1 cellular context compared by ENCODE assay signal in the genomic region with DNA sequence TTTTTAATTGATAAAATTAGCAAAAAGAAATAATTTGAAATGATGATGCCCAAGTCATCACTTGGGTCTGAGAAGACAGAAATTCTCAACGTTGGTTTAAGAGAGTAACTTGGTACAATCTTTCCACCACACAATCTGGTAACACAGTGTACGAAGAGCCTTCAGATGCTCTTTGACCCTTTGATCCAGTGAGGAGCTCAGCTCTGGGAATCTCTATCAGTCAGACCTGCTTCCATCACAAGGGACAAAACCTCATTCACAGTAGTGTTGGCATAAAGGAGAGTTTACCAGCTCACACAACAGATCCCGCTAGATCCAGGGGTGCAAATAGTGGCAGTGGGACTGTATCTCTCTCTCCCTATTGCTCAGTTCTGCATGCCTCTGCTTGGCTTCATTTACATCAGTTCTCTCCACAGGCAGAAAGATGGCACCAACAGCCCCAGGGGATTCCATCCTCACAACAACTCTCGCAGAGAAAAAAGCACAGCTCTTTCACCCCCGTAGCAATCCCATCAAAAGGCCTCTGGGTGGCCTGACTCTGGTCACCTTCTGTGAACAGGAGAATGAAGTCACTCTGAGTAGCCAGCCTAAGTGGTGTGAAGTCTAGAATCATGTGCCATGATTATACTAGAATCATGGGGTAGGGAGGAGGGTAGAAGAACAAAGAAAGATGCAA.
TF ChIP-seq lines count a peak whose summit lies in the region.

No MANE protein-coding gene starts in this region.

TF ChIP-seq in GM12878, 131 proteins besides CTCF, POLR2A, EP300 and RAD21 (continued from another document):
- TF ChIP-seq TARDBP (IDR thresholded peaks at IDR 0.05; ENCODE audit: borderline replicate concordance) (no peak), BMI1 (IDR thresholded peaks at IDR 0.05; ENCODE audit: borderline replicate concordance) (no peak), TBL1XR1 (IDR thresholded peaks at IDR 0.05; ENCODE audit: low read depth, low read length) (no peak), HDAC2 (IDR thresholded peaks at IDR 0.05) (no peak), BACH1 (IDR thresholded peaks at IDR 0.05; ENCODE audit: borderline replicate concordance) (no peak)
- TF ChIP-seq, protein P1, sequence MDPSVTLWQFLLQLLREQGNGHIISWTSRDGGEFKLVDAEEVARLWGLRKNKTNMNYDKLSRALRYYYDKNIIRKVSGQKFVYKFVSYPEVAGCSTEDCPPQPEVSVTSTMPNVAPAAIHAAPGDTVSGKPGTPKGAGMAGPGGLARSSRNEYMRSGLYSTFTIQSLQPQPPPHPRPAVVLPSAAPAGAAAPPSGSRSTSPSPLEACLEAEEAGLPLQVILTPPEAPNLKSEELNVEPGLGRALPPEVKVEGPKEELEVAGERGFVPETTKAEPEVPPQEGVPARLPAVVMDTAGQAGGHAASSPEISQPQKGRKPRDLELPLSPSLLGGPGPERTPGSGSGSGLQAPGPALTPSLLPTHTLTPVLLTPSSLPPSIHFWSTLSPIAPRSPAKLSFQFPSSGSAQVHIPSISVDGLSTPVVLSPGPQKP (IDR thresholded peaks at IDR 0.05; ENCODE audit: low read depth, low read length) = no peak
- TF ChIP-seq, protein P2, sequence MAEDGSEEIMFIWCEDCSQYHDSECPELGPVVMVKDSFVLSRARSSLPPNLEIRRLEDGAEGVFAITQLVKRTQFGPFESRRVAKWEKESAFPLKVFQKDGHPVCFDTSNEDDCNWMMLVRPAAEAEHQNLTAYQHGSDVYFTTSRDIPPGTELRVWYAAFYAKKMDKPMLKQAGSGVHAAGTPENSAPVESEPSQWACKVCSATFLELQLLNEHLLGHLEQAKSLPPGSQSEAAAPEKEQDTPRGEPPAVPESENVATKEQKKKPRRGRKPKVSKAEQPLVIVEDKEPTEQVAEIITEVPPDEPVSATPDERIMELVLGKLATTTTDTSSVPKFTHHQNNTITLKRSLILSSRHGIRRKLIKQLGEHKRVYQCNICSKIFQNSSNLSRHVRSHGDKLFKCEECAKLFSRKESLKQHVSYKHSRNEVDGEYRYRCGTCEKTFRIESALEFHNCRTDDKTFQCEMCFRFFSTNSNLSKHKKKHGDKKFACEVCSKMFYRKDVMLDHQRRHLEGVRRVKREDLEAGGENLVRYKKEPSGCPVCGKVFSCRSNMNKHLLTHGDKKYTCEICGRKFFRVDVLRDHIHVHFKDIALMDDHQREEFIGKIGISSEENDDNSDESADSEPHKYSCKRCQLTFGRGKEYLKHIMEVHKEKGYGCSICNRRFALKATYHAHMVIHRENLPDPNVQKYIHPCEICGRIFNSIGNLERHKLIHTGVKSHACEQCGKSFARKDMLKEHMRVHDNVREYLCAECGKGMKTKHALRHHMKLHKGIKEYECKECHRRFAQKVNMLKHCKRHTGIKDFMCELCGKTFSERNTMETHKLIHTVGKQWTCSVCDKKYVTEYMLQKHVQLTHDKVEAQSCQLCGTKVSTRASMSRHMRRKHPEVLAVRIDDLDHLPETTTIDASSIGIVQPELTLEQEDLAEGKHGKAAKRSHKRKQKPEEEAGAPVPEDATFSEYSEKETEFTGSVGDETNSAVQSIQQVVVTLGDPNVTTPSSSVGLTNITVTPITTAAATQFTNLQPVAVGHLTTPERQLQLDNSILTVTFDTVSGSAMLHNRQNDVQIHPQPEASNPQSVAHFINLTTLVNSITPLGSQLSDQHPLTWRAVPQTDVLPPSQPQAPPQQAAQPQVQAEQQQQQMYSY (CRISPR knock-in tag; IDR thresholded peaks at IDR 0.05) = no peak
- TF ChIP-seq, protein P3, sequence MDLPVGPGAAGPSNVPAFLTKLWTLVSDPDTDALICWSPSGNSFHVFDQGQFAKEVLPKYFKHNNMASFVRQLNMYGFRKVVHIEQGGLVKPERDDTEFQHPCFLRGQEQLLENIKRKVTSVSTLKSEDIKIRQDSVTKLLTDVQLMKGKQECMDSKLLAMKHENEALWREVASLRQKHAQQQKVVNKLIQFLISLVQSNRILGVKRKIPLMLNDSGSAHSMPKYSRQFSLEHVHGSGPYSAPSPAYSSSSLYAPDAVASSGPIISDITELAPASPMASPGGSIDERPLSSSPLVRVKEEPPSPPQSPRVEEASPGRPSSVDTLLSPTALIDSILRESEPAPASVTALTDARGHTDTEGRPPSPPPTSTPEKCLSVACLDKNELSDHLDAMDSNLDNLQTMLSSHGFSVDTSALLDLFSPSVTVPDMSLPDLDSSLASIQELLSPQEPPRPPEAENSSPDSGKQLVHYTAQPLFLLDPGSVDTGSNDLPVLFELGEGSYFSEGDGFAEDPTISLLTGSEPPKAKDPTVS (IDR thresholded peaks at IDR 0.05; ENCODE audit: low read depth, low read length) = no peak
